In genomic region chr3:169498336-169498735, GRCh38 we compare ENCODE assay signal across 26 cellular contexts.
"Had no signal": no experiment of that assay in that cellular context is flagged by ENCODE, and none has a peak within 500 bp of the region (broad histone marks: within the 10 kb centered on the region; RNA-seq: fewer than 3 reads in every experiment).

No MANE protein-coding gene starts in this region.

- H3K4me1 ChIP-seq: breast epithelium, sigmoid colon, thyroid gland, vagina had no signal

- H3K4me3 ChIP-seq: breast epithelium, heart left ventricle, left ventricle myocardium inferior, lung, sigmoid colon, smooth muscle cell, stomach, thyroid gland, upper lobe of left lung, vagina had no signal

- ATAC-seq: activated CD4-positive, alpha-beta T cell treated with anti-CD3 and anti-CD28 coated beads for 36 hours; activated CD8-positive, alpha-beta memory T cell treated with anti-CD3 and anti-CD28 coated beads, Interleukin-2, amount 10 ng/mL, durations not matched to agents 7 days and 5 days; activated CD8-positive, alpha-beta T cell treated with anti-CD3 and anti-CD28 coated beads, Interleukin-2, amount 10 ng/mL, durations not matched to agents 7 days and 5 days; activated naive CD8-positive, alpha-beta T cell treated with anti-CD3 and anti-CD28 coated beads, Interleukin-2, amount 50 U/mL, for 24 hours; heart left ventricle; stimulated activated naive B cell treated with anti-CD40 and anti-IgM and Interleukin-4, amounts not matched to agents 10 μg/mL and 1 μg/mL and 100 μg/mL, for 72 hours had no signal

- H3K27me3 ChIP-seq: breast epithelium, heart left ventricle, neutrophil, sigmoid colon, stomach, thyroid gland, upper lobe of left lung, vagina had no signal

- DNase-seq: activated CD4-positive, alpha-beta T cell treated with anti-CD3 and anti-CD28 coated beads for 36 hours; activated CD4-positive, CD25-positive, alpha-beta regulatory T cell; activated CD8-positive, alpha-beta memory T cell treated with anti-CD3 and anti-CD28 coated beads, Interleukin-2, amount 10 ng/mL, durations not matched to agents 7 days and 5 days; activated CD8-positive, alpha-beta T cell treated with anti-CD3 and anti-CD28 coated beads, Interleukin-2, amount 10 ng/mL, durations not matched to agents 7 days and 5 days; activated naive CD8-positive, alpha-beta T cell treated with anti-CD3 and anti-CD28 coated beads, Interleukin-2, amount 50 U/mL, for 24 hours; activated T-cell treated with anti-CD3 and anti-CD28 coated beads, Interleukin-2, amount 50 U/mL, for 48 hours; amygdala; effector CD8-positive, alpha-beta T cell; foreskin fibroblast; heart left ventricle; hypothalamus; immature natural killer cell; kidney glomerular epithelial cell; left ventricle myocardium inferior; nephron progenitor cell; sigmoid colon; stimulated activated CD4-positive, alpha-beta T cell treated with anti-CD3 and anti-CD28 coated beads, Interleukin-1b, Interleukin-23, amount 100 ng/mL, for 48 hours; stimulated activated naive B cell treated with anti-CD40 and anti-IgM and Interleukin-4, amounts not matched to agents 10 μg/mL and 1 μg/mL and 100 μg/mL, for 72 hours; stomach; thyroid gland; upper lobe of left lung had no signal

- H3K27ac ChIP-seq: breast epithelium, heart left ventricle, left ventricle myocardium inferior, neutrophil, sigmoid colon, stomach, thyroid gland, upper lobe of left lung, vagina had no signal

- H3K36me3 ChIP-seq: breast epithelium, heart left ventricle, left ventricle myocardium inferior, neutrophil, sigmoid colon, stomach, thyroid gland, upper lobe of left lung, vagina had no signal

- H3K9me3 ChIP-seq: breast epithelium, neutrophil, sigmoid colon, stomach, thyroid gland, upper lobe of left lung, vagina had no signal
